In genomic region chr1:182229451-182229850, GRCh38 we compare ENCODE assay signal across 24 cellular contexts.
"Had no signal": no experiment of that assay in that cellular context is flagged by ENCODE, and none has a peak within 500 bp of the region (broad histone marks: within the 10 kb centered on the region; RNA-seq: fewer than 3 reads in every experiment).

No MANE protein-coding gene starts in this region.

- H3K36me3 ChIP-seq: adrenal gland, breast epithelium, colonic mucosa, esophagus squamous epithelium, lower lobe of right lung, stomach, suprapubic skin, transverse colon, WERI-Rb-1 had no signal

- H3K4me3 Mint-ChIP-seq: activated CD4-positive, alpha-beta T cell treated with anti-CD3 and anti-CD28 coated beads, Interleukin-2, amount 10 ng/mL, durations not matched to agents 7 days and 5 days; activated CD8-positive, alpha-beta T cell treated with anti-CD3 and anti-CD28 coated beads, Interleukin-2, amount 10 ng/mL, durations not matched to agents 7 days and 5 days; activated naive CD4-positive, alpha-beta T cell treated with anti-CD3 and anti-CD28 coated beads, Interleukin-2, amount 50 U/mL, for 24 hours; activated T-helper 1 cell treated with anti-CD3 and anti-CD28 coated beads, Interleukin-12 subunit alpha, Interleukin-12 subunit beta, Interleukin-2, Interleukin-4 antibody, amounts not matched to agents 30 ng/mL and 10 ng/mL and 1 ng/mL, durations not matched to agents 14 hours and 24 hours and 36 hours; central memory CD8-positive, alpha-beta T cell; immature natural killer cell; naive thymus-derived CD4-positive, alpha-beta T cell; stimulated activated effector memory CD8-positive, alpha-beta T cell treated with anti-CD3 and anti-CD28 coated beads, Interleukin-12 subunit alpha, Interleukin-12 subunit beta, amount 100 ng/mL, for 72 hours had no signal

- H3K9me3 ChIP-seq: adrenal gland, breast epithelium, colonic mucosa, esophagus squamous epithelium, lower lobe of right lung, SK-N-SH, stomach, suprapubic skin, transverse colon had no signal

- FAIRE-seq: astrocyte had no signal

- H3K4me1 Mint-ChIP-seq: activated CD4-positive, alpha-beta T cell treated with anti-CD3 and anti-CD28 coated beads, Interleukin-2, amount 10 ng/mL, durations not matched to agents 7 days and 5 days; activated naive CD4-positive, alpha-beta T cell treated with anti-CD3 and anti-CD28 coated beads, Interleukin-2, amount 50 U/mL, for 24 hours; central memory CD8-positive, alpha-beta T cell; immature natural killer cell; naive thymus-derived CD4-positive, alpha-beta T cell; stimulated activated effector memory CD8-positive, alpha-beta T cell treated with anti-CD3 and anti-CD28 coated beads, Interleukin-12 subunit alpha, Interleukin-12 subunit beta, amount 100 ng/mL, for 72 hours had no signal

- H3K4me3 ChIP-seq: adrenal gland, breast epithelium, colonic mucosa, esophagus squamous epithelium, lower lobe of right lung, stomach, suprapubic skin, transverse colon had no signal

- H3K36me3 Mint-ChIP-seq: activated naive CD4-positive, alpha-beta T cell treated with anti-CD3 and anti-CD28 coated beads, Interleukin-2, amount 50 U/mL, for 24 hours; immature natural killer cell; stimulated activated effector memory CD8-positive, alpha-beta T cell treated with anti-CD3 and anti-CD28 coated beads, Interleukin-12 subunit alpha, Interleukin-12 subunit beta, amount 100 ng/mL, for 72 hours had no signal

- H3K27me3 ChIP-seq: adrenal gland, breast epithelium, colonic mucosa, esophagus squamous epithelium, stomach, suprapubic skin, transverse colon had no signal

- H3K9me3 Mint-ChIP-seq: activated CD4-positive, alpha-beta T cell treated with anti-CD3 and anti-CD28 coated beads, Interleukin-2, amount 10 ng/mL, durations not matched to agents 7 days and 5 days; activated naive CD4-positive, alpha-beta T cell treated with anti-CD3 and anti-CD28 coated beads, Interleukin-2, amount 50 U/mL, for 24 hours; activated T-helper 1 cell treated with anti-CD3 and anti-CD28 coated beads, Interleukin-12 subunit alpha, Interleukin-12 subunit beta, Interleukin-2, Interleukin-4 antibody, amounts not matched to agents 30 ng/mL and 10 ng/mL and 1 ng/mL, durations not matched to agents 14 hours and 24 hours and 36 hours; central memory CD8-positive, alpha-beta T cell; immature natural killer cell; stimulated activated effector memory CD8-positive, alpha-beta T cell treated with anti-CD3 and anti-CD28 coated beads, Interleukin-12 subunit alpha, Interleukin-12 subunit beta, amount 100 ng/mL, for 72 hours had no signal

- H3K27me3 Mint-ChIP-seq: activated CD4-positive, alpha-beta T cell treated with anti-CD3 and anti-CD28 coated beads, Interleukin-2, amount 10 ng/mL, durations not matched to agents 7 days and 5 days; activated naive CD4-positive, alpha-beta T cell treated with anti-CD3 and anti-CD28 coated beads, Interleukin-2, amount 50 U/mL, for 24 hours; central memory CD8-positive, alpha-beta T cell; progenitor cell of endocrine pancreas had no signal

- H3K27ac Mint-ChIP-seq: activated CD4-positive, alpha-beta T cell treated with anti-CD3 and anti-CD28 coated beads, Interleukin-2, amount 10 ng/mL, durations not matched to agents 7 days and 5 days; activated CD8-positive, alpha-beta T cell treated with anti-CD3 and anti-CD28 coated beads, Interleukin-2, amount 10 ng/mL, durations not matched to agents 7 days and 5 days; activated naive CD4-positive, alpha-beta T cell treated with anti-CD3 and anti-CD28 coated beads, Interleukin-2, amount 50 U/mL, for 24 hours; activated T-helper 1 cell treated with anti-CD3 and anti-CD28 coated beads, Interleukin-12 subunit alpha, Interleukin-12 subunit beta, Interleukin-2, Interleukin-4 antibody, amounts not matched to agents 30 ng/mL and 10 ng/mL and 1 ng/mL, durations not matched to agents 14 hours and 24 hours and 36 hours; immature natural killer cell; naive thymus-derived CD4-positive, alpha-beta T cell; progenitor cell of endocrine pancreas; stimulated activated effector memory CD8-positive, alpha-beta T cell treated with anti-CD3 and anti-CD28 coated beads, Interleukin-12 subunit alpha, Interleukin-12 subunit beta, amount 100 ng/mL, for 72 hours had no signal

- H3K4me1 ChIP-seq: adrenal gland, colonic mucosa had no signal

- ATAC-seq: activated CD8-positive, alpha-beta T cell treated with anti-CD3 and anti-CD28 coated beads, Interleukin-2, amount 10 ng/mL, durations not matched to agents 7 days and 5 days; left lobe of liver; lower lobe of right lung; naive thymus-derived CD4-positive, alpha-beta T cell; stimulated activated effector memory CD8-positive, alpha-beta T cell treated with anti-CD3 and anti-CD28 coated beads, Interleukin-12 subunit alpha, Interleukin-12 subunit beta, amount 100 ng/mL, for 72 hours had no signal

- H3K27ac ChIP-seq: adrenal gland, colonic mucosa, lower lobe of right lung, suprapubic skin, transverse colon, WERI-Rb-1 had no signal

- DNase-seq: activated CD4-positive, alpha-beta T cell treated with anti-CD3 and anti-CD28 coated beads, Interleukin-2, amount 10 ng/mL, durations not matched to agents 7 days and 5 days; activated CD4-positive, CD25-positive, alpha-beta regulatory T cell treated with anti-CD3 and anti-CD28 coated beads, Interleukin-2, amount 50 U/mL, for 72 hours; activated CD8-positive, alpha-beta T cell treated with anti-CD3 and anti-CD28 coated beads, Interleukin-2, amount 10 ng/mL, durations not matched to agents 7 days and 5 days; activated gamma-delta T cell; adrenal gland; colonic mucosa; esophagus squamous epithelium; immature natural killer cell; lower lobe of right lung; naive thymus-derived CD4-positive, alpha-beta T cell; stimulated activated CD4-positive, alpha-beta T cell treated with anti-CD3 and anti-CD28 coated beads, Interleukin-2, amount 100 ng/mL, for 24 hours; stomach; transverse colon had no signal
